ENCODE assay signal across 20 cellular contexts in genomic region chr1:170247751-170248521, GRCh38.
A peak's percentile ranks its signal among the peaks of the same experiment; 100 is the strongest.
DNase-seq lines count a peak whose midpoint lies in the region; ATAC-seq, FAIRE-seq and TF ChIP-seq lines count a peak whose summit lies in the region.
"Had no signal": no experiment of that assay in that cellular context is flagged by ENCODE, and none has a peak within 500 bp of the region (broad histone marks: within the 10 kb centered on the region; RNA-seq: fewer than 3 reads in every experiment).

No MANE protein-coding gene starts in this region.

- H3K79me2 ChIP-seq in DND-41 (ENCODE audit: insufficient read depth, low read length), result no peaks in the 10 kb centered on the region
- no peaks in the 10 kb centered on the region for H3K79me2 ChIP-seq in astrocyte (ENCODE audit: insufficient read depth, low read length)

- DNase-seq in DND-41 (peak; percentile 45), astrocyte (ENCODE audit: low read depth) (peak; percentile 29), DMS 273 treated with DMSO at 0.1 percent for 48 hours (lab: John Stamatoyannopoulos, UW) (no peak), NCI-H748 (lab: John Stamatoyannopoulos, UW; ENCODE audit: unreplicated experiment) (no peak)
- DNase-seq: activated CD4-positive, alpha-beta T cell treated with anti-CD3 and anti-CD28 coated beads, Interleukin-2, amount 50 U/mL, for 48 hours; DMS79 treated with DMSO at 0.1 percent for 48 hours; heart right ventricle; naive thymus-derived CD4-positive, alpha-beta T cell; NCI-H1436 treated with DMSO at 0.1 percent for 48 hours; NCI-H524 treated with DMSO at 0.1 percent for 48 hours had no signal

- H3K36me3 Mint-ChIP-seq in astrocyte (ENCODE audit: low read depth, unreplicated experiment), result no peaks in the 10 kb centered on the region
- H3K36me3 Mint-ChIP-seq: naive thymus-derived CD4-positive, alpha-beta T cell had no signal

- H3K4me3 ChIP-seq in DND-41 (ENCODE audit: low read depth in 1 of 2, low read length in 2 of 2) (peak overlapping the region in 1 of 2 experiments; percentile 40; a peak in 2 of 4 replicates), astrocyte (ENCODE audit: insufficient read depth, low read depth, low read length) (no peak overlapping the region)
- H3K4me3 ChIP-seq: breast epithelium, heart right ventricle, right atrium auricular region had no signal

- H3K27ac Mint-ChIP-seq in astrocyte (ENCODE audit: unreplicated experiment), result peak overlapping the region; percentile 56
- H3K27ac Mint-ChIP-seq: naive thymus-derived CD4-positive, alpha-beta T cell; stimulated activated naive CD8-positive, alpha-beta T cell treated with anti-CD3 and anti-CD28 coated beads, Interleukin-15, Interleukin-2, amounts not matched to agents 100 ng/mL and 50 ng/mL, for 24 hours; T-helper 2 cell treated with Interferon-gamma antibody and Interleukin-4, amounts not matched to agents 5 μg/mL and 100 μg/mL, for 36 hours had no signal

- no peak for FAIRE-seq in astrocyte (lab: Jason Lieb, UNC)
- FAIRE-seq: endometrium, H1 had no signal

- peaks cover 1% of the 10 kb centered on the region for H3K9me3 ChIP-seq in DND-41 (ENCODE audit: insufficient read depth, low read length, severe bottlenecking)
- H3K9me3 ChIP-seq in astrocyte (ENCODE audit: insufficient read depth, low read depth, low read length), result peaks cover 2% of the 10 kb centered on the region
- H3K9me3 ChIP-seq: right atrium auricular region had no signal

- TF ChIP-seq CTCF in DND-41 (IDR thresholded peaks at IDR 0.05; ENCODE audit: borderline replicate concordance, extremely low read depth, low read length, poor library complexity, severe bottlenecking) (no peak), astrocyte (IDR thresholded peaks at IDR 0.05; ENCODE audit: insufficient read depth, low read depth, low read length) (no peak)

- ATAC-seq in DND-41 (ENCODE audit: insufficient read depth, low read depth) (peak; percentile 93), GM19463 (IDR thresholded peaks at IDR 0.05; ENCODE audit: unreplicated experiment) (peak; percentile 60), HG03097 (IDR thresholded peaks at IDR 0.05; ENCODE audit: low FRiP score, unreplicated experiment) (peak; percentile 56), GM21423 (IDR thresholded peaks at IDR 0.05; ENCODE audit: unreplicated experiment) (no peak), GM18517 (IDR thresholded peaks at IDR 0.05; ENCODE audit: unreplicated experiment) (no peak)
- ATAC-seq: heart right ventricle; naive thymus-derived CD4-positive, alpha-beta T cell had no signal

- H3K9ac ChIP-seq in DND-41 (ENCODE audit: low read depth, low read length) (peak overlapping the region; percentile 27), astrocyte (ENCODE audit: low read length) (no peak overlapping the region)

- H3K27me3 ChIP-seq in DND-41 (ENCODE audit: insufficient read depth, low read length, poor library complexity), result no peaks in the 10 kb centered on the region
- no peaks in the 10 kb centered on the region for H3K27me3 ChIP-seq in astrocyte (ENCODE audit: insufficient read depth, low read length)
- H3K27me3 ChIP-seq: breast epithelium, heart right ventricle, right atrium auricular region had no signal

- H3K27ac ChIP-seq in DND-41 (ENCODE audit: low read length) (peak overlapping the region; percentile 78), astrocyte (ENCODE audit: low read depth, low read length) (no peak overlapping the region)
- H3K27ac ChIP-seq: breast epithelium, right atrium auricular region had no signal

- H3K4me2 ChIP-seq in DND-41 (ENCODE audit: insufficient read depth, low read length) (peak overlapping the region; percentile 59), astrocyte (ENCODE audit: low read length) (no peak overlapping the region)

- no peak overlapping the region for H3K4me3 Mint-ChIP-seq in astrocyte (ENCODE audit: unreplicated experiment)
- H3K4me3 Mint-ChIP-seq: naive thymus-derived CD4-positive, alpha-beta T cell; stimulated activated naive CD8-positive, alpha-beta T cell treated with anti-CD3 and anti-CD28 coated beads, Interleukin-15, Interleukin-2, amounts not matched to agents 100 ng/mL and 50 ng/mL, for 24 hours; T-helper 2 cell treated with Interferon-gamma antibody and Interleukin-4, amounts not matched to agents 5 μg/mL and 100 μg/mL, for 36 hours had no signal

- peak overlapping the region; percentile 65 for H2AFZ ChIP-seq in DND-41 (ENCODE audit: low read depth, low read length)
- no peak overlapping the region for H2AFZ ChIP-seq in astrocyte (ENCODE audit: low read depth, low read length)

- H3K9me3 Mint-ChIP-seq in astrocyte (ENCODE audit: unreplicated experiment), result peaks cover 9% of the 10 kb centered on the region
- H3K9me3 Mint-ChIP-seq: T-helper 2 cell treated with Interferon-gamma antibody and Interleukin-4, amounts not matched to agents 5 μg/mL and 100 μg/mL, for 36 hours had no signal

- H4K20me1 ChIP-seq in DND-41 (ENCODE audit: insufficient read depth, low read length), result no peaks in the 10 kb centered on the region
- H4K20me1 ChIP-seq in astrocyte (ENCODE audit: insufficient read depth, low read length), result no peaks in the 10 kb centered on the region

- H3K4me1 Mint-ChIP-seq in astrocyte (ENCODE audit: low read depth, unreplicated experiment), result peaks cover 12% of the 10 kb centered on the region

- no peaks in the 10 kb centered on the region for H3K27me3 Mint-ChIP-seq in astrocyte (ENCODE audit: low read depth, unreplicated experiment)
- H3K27me3 Mint-ChIP-seq: stimulated activated naive CD8-positive, alpha-beta T cell treated with anti-CD3 and anti-CD28 coated beads, Interleukin-15, Interleukin-2, amounts not matched to agents 100 ng/mL and 50 ng/mL, for 24 hours had no signal

- no peaks in the 10 kb centered on the region for H3K36me3 ChIP-seq in DND-41 (ENCODE audit: insufficient read depth, low read length)
- H3K36me3 ChIP-seq in astrocyte (ENCODE audit: insufficient read depth, low read length), result no peaks in the 10 kb centered on the region
- H3K36me3 ChIP-seq: breast epithelium, heart right ventricle, right atrium auricular region had no signal

- H3K4me1 ChIP-seq in DND-41 (ENCODE audit: insufficient read depth, low read length), result peaks cover 27% of the 10 kb centered on the region
- H3K4me1 ChIP-seq in astrocyte (ENCODE audit: insufficient read depth, low read length), result no peaks in the 10 kb centered on the region
- H3K4me1 ChIP-seq: breast epithelium, right atrium auricular region had no signal

Comparison
In these comparisons a context has a peak if more than half of its experiments do, and no peak if none do; other contexts are left out.
1. ATAC-seq: peak in DND-41 (single experiment), GM19463 (single experiment) and HG03097 (single experiment); none in GM21423 (single experiment) and GM18517 (single experiment).
2. DNase-seq: peak in DND-41 (single experiment) and astrocyte (single experiment); none in DMS 273 treated with DMSO at 0.1 percent for 48 hours (single experiment) and NCI-H748 (single experiment).